12 cellular contexts compared by ENCODE assay signal in genomic region chr1:109877776-109878175, GRCh38. TPM values are rescaled to one million over a fixed set of nuclear protein-coding genes. Genes with fewer than 3 reads are reported as not detected.
DNase-seq lines count a peak whose midpoint lies in the region; ATAC-seq and TF ChIP-seq lines count a peak whose summit lies in the region.
"Had no signal": no experiment of that assay in that cellular context is flagged by ENCODE, and none has a peak within 500 bp of the region (broad histone marks: within the 10 kb centered on the region; RNA-seq: fewer than 3 reads in every experiment).

No MANE protein-coding gene starts in this region.

- H3K9me3 ChIP-seq in heart right ventricle (no peaks in the 10 kb centered on the region), esophagus (ENCODE audit: control insufficient read depth in 2 of 2, insufficient read depth in 1 of 2, low read depth in 1 of 2, low read length in 1 of 2) (no peaks in the 10 kb centered on the region), vagina (no peaks in the 10 kb centered on the region)

- ATAC-seq in heart right ventricle, result no peak
- ATAC-seq in left ventricle myocardium superior, result no peak

- TF ChIP-seq CTCF in heart right ventricle (IDR thresholded peaks at IDR 0.05) (no peak), osteocyte (IDR thresholded peaks at IDR 0.05) (no peak), vagina (IDR thresholded peaks at IDR 0.05) (no peak)

- H3K4me1 Mint-ChIP-seq in osteocyte (ENCODE audit: unreplicated experiment), result peaks cover 79% of the 10 kb centered on the region

- H3K36me3 Mint-ChIP-seq in osteocyte (ENCODE audit: unreplicated experiment), result no peaks in the 10 kb centered on the region
- H3K36me3 Mint-ChIP-seq: activated naive CD8-positive, alpha-beta T cell treated with anti-CD3 and anti-CD28 coated beads for 36 hours had no signal

- DNase-seq in heart right ventricle (no peak), left ventricle myocardium superior (no peak), osteocyte (ENCODE audit: extremely low spot score, unreplicated experiment) (no peak), vagina (ENCODE audit: extremely low spot score in 2 of 2) (no peak), SK-N-DZ (ENCODE audit: low spot score) (no peak), T1000 (lab: John Stamatoyannopoulos, UW) (no peak), AG20443 (ENCODE audit: low spot score) (no peak)
- DNase-seq: activated naive CD8-positive, alpha-beta T cell treated with anti-CD3 and anti-CD28 coated beads for 36 hours; GDM1; NCI-H1694 treated with DMSO at 0.1 percent for 48 hours; stimulated activated naive CD4-positive, alpha-beta T cell had no signal

- H3K27me3 Mint-ChIP-seq in osteocyte (ENCODE audit: unreplicated experiment), result no peaks in the 10 kb centered on the region
- H3K27me3 Mint-ChIP-seq: activated naive CD8-positive, alpha-beta T cell treated with anti-CD3 and anti-CD28 coated beads for 36 hours had no signal

- TF ChIP-seq POLR2A in vagina (IDR thresholded peaks at IDR 0.05), result no peak

- H3K4me1 ChIP-seq in heart right ventricle, result peaks cover 0 to 60% (median 28%) of the 10 kb centered on the region in 9 donors
- H3K4me1 ChIP-seq in esophagus (ENCODE audit: control insufficient read depth in 2 of 2, insufficient read depth in 2 of 2, low read length in 1 of 2), result peaks cover 7 to 10% of the 10 kb centered on the region in 2 donors
- H3K4me1 ChIP-seq in vagina, result peaks cover 64% of the 10 kb centered on the region

- peak overlapping the region; percentile 96 for H3K27ac Mint-ChIP-seq in osteocyte (ENCODE audit: unreplicated experiment)
- H3K27ac Mint-ChIP-seq: activated naive CD8-positive, alpha-beta T cell treated with anti-CD3 and anti-CD28 coated beads for 36 hours had no signal

- H3K4me3 Mint-ChIP-seq in osteocyte (ENCODE audit: unreplicated experiment), result peak overlapping the region; percentile 10
- H3K4me3 Mint-ChIP-seq: activated naive CD8-positive, alpha-beta T cell treated with anti-CD3 and anti-CD28 coated beads for 36 hours had no signal

- no peaks in the 10 kb centered on the region for H3K27me3 ChIP-seq in heart right ventricle
- H3K27me3 ChIP-seq in esophagus (ENCODE audit: control insufficient read depth in 1 of 2, insufficient read depth in 2 of 2, low read length in 2 of 2), result no peaks in the 10 kb centered on the region
- no peaks in the 10 kb centered on the region for H3K27me3 ChIP-seq in vagina

- WGBS in heart right ventricle, 2 donors, result 62 to 64% methylated on average over 3 of the region's 3 CpGs
- 65 to 80% methylated on average over 3 of the region's 3 CpGs for WGBS in esophagus, 2 donors

- no peaks in the 10 kb centered on the region for H3K36me3 ChIP-seq in heart right ventricle
- H3K36me3 ChIP-seq in esophagus (ENCODE audit: control insufficient read depth in 2 of 2, insufficient read depth in 2 of 2, low read length in 1 of 2), result no peaks in the 10 kb centered on the region
- H3K36me3 ChIP-seq in vagina, result no peaks in the 10 kb centered on the region

- intact Hi-C loops in heart right ventricle (cut with DNase I), result loop anchor here in 3 of 10 donors (2.0 to 10.0 kb wide), 3 partner anchors 25 to 53 kb away; partner anchors contain the start of gene CSF1 (in 1 of the 3)
- intact Hi-C loops in left ventricle myocardium superior (cut with micrococcal nuclease), result no loop called here
- intact Hi-C loops in vagina (cut with DNase I), result loop anchor here (5.0 kb wide), 1 partner anchor 35 kb away; the partner anchor contains the start of gene CSF1

- H3K27ac ChIP-seq in heart right ventricle (peak overlapping the region in 9 of 10 donors; percentile 63 to 92 (median 85)), esophagus (ENCODE audit: low read depth in 2 of 2, low read length in 1 of 2) (peak overlapping the region; percentile 43 to 68), vagina (peak overlapping the region; percentile 83)

- H3K9me3 Mint-ChIP-seq in osteocyte (ENCODE audit: unreplicated experiment), result no peaks in the 10 kb centered on the region
- H3K9me3 Mint-ChIP-seq: activated naive CD8-positive, alpha-beta T cell treated with anti-CD3 and anti-CD28 coated beads for 36 hours had no signal

- H3K4me3 ChIP-seq in heart right ventricle (peak overlapping the region in 4 of 10 donors; percentile 9 to 24 (median 15)), esophagus (ENCODE audit: low read depth in 1 of 2, low read length in 2 of 2) (no peak overlapping the region), vagina (no peak overlapping the region)

RNA-seq across cellular contexts. Expression of gene CSF1, which starts 32.9 kb away (rescaled TPM):
- 10 to 100 TPM in 6 of 10 donors, 1 to 10 TPM in 4; 6.3 to 26.2 (median 12.3) TPM for total RNA-seq in heart right ventricle
- 10 to 100 TPM; 11.5 to 15.1 TPM for polyA plus RNA-seq in heart right ventricle
- total RNA-seq in left ventricle myocardium superior, result 14.9 TPM
- polyA plus RNA-seq in esophagus, result 1 to 10 TPM; 5.6 to 5.7 TPM
- 27.9 and 36.2 TPM in 2 replicates for total RNA-seq in osteocyte
- total RNA-seq in vagina, result 159 TPM
- polyA plus RNA-seq in SK-N-DZ (2014; cell fraction: cytosol; rRNA removed), result 1.3 and 1.4 TPM in 2 replicates
- polyA plus RNA-seq in SK-N-DZ (2014; cell fraction: nucleus; rRNA removed), result 0.47 and 0.89 TPM in 2 replicates
